ENCODE assay signal across 8 cellular contexts in genomic region chr12:51827925-51828818, GRCh38. TPM values are rescaled to one million over a fixed set of nuclear protein-coding genes. Genes with fewer than 3 reads are reported as not detected.
A peak's percentile ranks its signal among the peaks of the same experiment; 100 is the strongest.
DNase-seq lines count a peak whose midpoint lies in the region; ATAC-seq and TF ChIP-seq lines count a peak whose summit lies in the region.

No MANE protein-coding gene starts in this region.

- no peaks in the 10 kb centered on the region for H3K9me3 Mint-ChIP-seq in activated naive CD4-positive, alpha-beta T cell treated with anti-CD3 and anti-CD28 coated beads, Interleukin-2, amount 10 ng/mL, durations not matched to agents 7 days and 5 days
- no peaks in the 10 kb centered on the region for H3K9me3 Mint-ChIP-seq in mesothelial cell of epicardium

- peaks cover 64% of the 10 kb centered on the region for H3K27me3 Mint-ChIP-seq in activated naive CD4-positive, alpha-beta T cell treated with anti-CD3 and anti-CD28 coated beads, Interleukin-2, amount 10 ng/mL, durations not matched to agents 7 days and 5 days
- H3K27me3 Mint-ChIP-seq in mesothelial cell of epicardium (ENCODE audit: low read depth), result peaks cover 2% of the 10 kb centered on the region

- CTCF ChIA-PET in activated naive CD4-positive, alpha-beta T cell treated with anti-CD3 and anti-CD28 coated beads, Interleukin-2, amount 10 ng/mL, durations not matched to agents 7 days and 5 days (lab: Charles Lee), result interaction anchor here (0.9 kb wide), 1 partner anchor 407 kb away, joined by 4 read pairs; no protein-coding TSS in a partner anchor

- no peak for TF ChIP-seq CTCF in mesothelial cell of epicardium (IDR thresholded peaks at IDR 0.05; ENCODE audit: unreplicated experiment)

- H3K4me3 Mint-ChIP-seq in activated naive CD4-positive, alpha-beta T cell treated with anti-CD3 and anti-CD28 coated beads, Interleukin-2, amount 10 ng/mL, durations not matched to agents 7 days and 5 days, result no peak overlapping the region
- no peak overlapping the region for H3K4me3 Mint-ChIP-seq in mesothelial cell of epicardium

- peak overlapping the region; percentile 34 for H3K27ac Mint-ChIP-seq in activated naive CD4-positive, alpha-beta T cell treated with anti-CD3 and anti-CD28 coated beads, Interleukin-2, amount 10 ng/mL, durations not matched to agents 7 days and 5 days
- H3K27ac Mint-ChIP-seq in mesothelial cell of epicardium, result peak overlapping the region; percentile 42

- no peak for ATAC-seq in HG03095 (IDR thresholded peaks at IDR 0.05; ENCODE audit: unreplicated experiment)
- no peak for ATAC-seq in GM19395 (IDR thresholded peaks at IDR 0.05; ENCODE audit: unreplicated experiment)

- in situ Hi-C loops in ACHN (cut with HindIII; ENCODE audit: low pct_ligation_motif_present, low pct_unique_long_range_greater_than_20kb, low sequenced_read_pairs), result no loop called here

- DNase-seq in ACHN (peak; percentile 34), LoVo (ENCODE audit: low spot score) (peak; percentile 65), mesothelial cell of epicardium (ENCODE audit: low spot score in 2 of 2, unreplicated experiment in 2 of 2) (no peak), AG20443 (ENCODE audit: low spot score) (no peak), D341Med (ENCODE audit: low spot score) (no peak)
- peak; percentile 60 for DNase-seq in activated naive CD4-positive, alpha-beta T cell treated with anti-CD3 and anti-CD28 coated beads, Interleukin-2, amount 10 ng/mL, durations not matched to agents 7 days and 5 days

- H3K4me1 Mint-ChIP-seq in activated naive CD4-positive, alpha-beta T cell treated with anti-CD3 and anti-CD28 coated beads, Interleukin-2, amount 10 ng/mL, durations not matched to agents 7 days and 5 days, result peaks cover 36% of the 10 kb centered on the region
- H3K4me1 Mint-ChIP-seq in mesothelial cell of epicardium, result peaks cover 16% of the 10 kb centered on the region

- no peaks in the 10 kb centered on the region for H3K36me3 Mint-ChIP-seq in activated naive CD4-positive, alpha-beta T cell treated with anti-CD3 and anti-CD28 coated beads, Interleukin-2, amount 10 ng/mL, durations not matched to agents 7 days and 5 days
- H3K36me3 Mint-ChIP-seq in mesothelial cell of epicardium, result no peaks in the 10 kb centered on the region

RNA-seq across cellular contexts. Expression of gene FIGNL2, which starts 20.3 kb away (rescaled TPM):
- total RNA-seq in mesothelial cell of epicardium, result 4.8 to 5.2 TPM (median 5.2 TPM) in 3 replicates

RNA-seq across cellular contexts. Expression of gene ANKRD33, which starts 59.7 kb away (rescaled TPM):
- 0.18 to 0.27 TPM (median 0.22 TPM) in 3 replicates for total RNA-seq in mesothelial cell of epicardium

Comparison
In these comparisons a context has a peak if more than half of its experiments do, and no peak if none do; other contexts are left out.
1. DNase-seq: peak in ACHN (single experiment), LoVo (single experiment) and activated naive CD4-positive, alpha-beta T cell treated with anti-CD3 and anti-CD28 coated beads, Interleukin-2, amount 10 ng/mL, durations not matched to agents 7 days and 5 days (single experiment); none in mesothelial cell of epicardium (0 of 2), AG20443 (single experiment) and D341Med (single experiment).